Comparison of ENCODE assay signal across 33 cellular contexts in genomic region chr2:8054070-8054469, GRCh38.
DNase-seq lines count a peak whose midpoint lies in the region; ATAC-seq, FAIRE-seq and TF ChIP-seq lines count a peak whose summit lies in the region.
"Had no signal": no experiment of that assay in that cellular context is flagged by ENCODE, and none has a peak within 500 bp of the region (broad histone marks: within the 10 kb centered on the region; RNA-seq: fewer than 3 reads in every experiment).

No MANE protein-coding gene starts in this region.

- no peaks in the 10 kb centered on the region for H3K9me2 ChIP-seq in DOHH2 (replicated peaks; ENCODE audit: control insufficient read depth, low read length)

- no peaks in the 10 kb centered on the region for H3K27me3 Mint-ChIP-seq in T-helper 2 cell treated with Interferon-gamma antibody and Interleukin-4, amounts not matched to agents 5 μg/mL and 100 μg/mL, for 36 hours (ENCODE audit: low read depth)
- H3K27me3 Mint-ChIP-seq: CD4-positive, alpha-beta memory T cell; CD4-positive, alpha-beta T cell; CD4-positive, CD25-positive, alpha-beta regulatory T cell; CD8-positive, alpha-beta memory T cell had no signal

- H3K27ac ChIP-seq in HepG2 (ENCODE audit: extremely low read length, insufficient read depth, low read length) (no peak overlapping the region), right lobe of liver (no peak overlapping the region), DOHH2 (ENCODE audit: low read depth, low read length) (no peak overlapping the region), esophagus muscularis mucosa (replicated peaks in 1 of 4) (no peak overlapping the region)
- H3K27ac ChIP-seq: 22Rv1; A549; BLaER1; BLaER1 treated with 17β-estradiol and CSF1 and Interleukin-3, amounts not matched to agents 10 nM and 100 nM; C4-2B had no signal

- H3K36me3 ChIP-seq in HepG2 (replicated peaks in 1 of 2; ENCODE audit: control insufficient read depth in 1 of 2, insufficient read depth in 2 of 2, low read length in 2 of 2) (no peaks in the 10 kb centered on the region), right lobe of liver (no peaks in the 10 kb centered on the region), DOHH2 (ENCODE audit: control insufficient read depth, low read length) (peaks cover 6% of the 10 kb centered on the region; the same call in 1 of the 2 replicates), esophagus muscularis mucosa (no peaks in the 10 kb centered on the region)
- H3K36me3 ChIP-seq: BE2C; BLaER1; BLaER1 treated with 17β-estradiol and CSF1 and Interleukin-3, amounts not matched to agents 10 nM and 100 nM had no signal

- intact Hi-C loops in HepG2 (cut with micrococcal nuclease; ENCODE audit: unreplicated experiment) = no loop called here
- intact Hi-C loops in right lobe of liver (cut with DNase I) = no loop called here
- intact Hi-C loops in esophagus muscularis mucosa (cut with DNase I) = no loop called here

- H3K4me1 ChIP-seq in HepG2 (ENCODE audit: insufficient read depth, low read length) = no peaks in the 10 kb centered on the region
- no peaks in the 10 kb centered on the region for H3K4me1 ChIP-seq in right lobe of liver
- H3K4me1 ChIP-seq in DOHH2 (ENCODE audit: control insufficient read depth, low read length) = peaks cover 39% of the 10 kb centered on the region
- H3K4me1 ChIP-seq in esophagus muscularis mucosa = peaks cover 0 to 3% (median 0%) of the 10 kb centered on the region in 4 donors
- H3K4me1 ChIP-seq: A549, BE2C, Caco-2 had no signal

- H3F3A ChIP-seq in DOHH2 (ENCODE audit: control insufficient read depth, insufficient read depth) = peaks cover 5% of the 10 kb centered on the region

- no peak overlapping the region for H2AFZ ChIP-seq in HepG2 (ENCODE audit: low read length)

- no peak for TF ChIP-seq RAD21 in HepG2 (CRISPR knock-in tag; IDR thresholded peaks at IDR 0.05)

- TF ChIP-seq POLR2A in HepG2 (IDR thresholded peaks at IDR 0.05; ENCODE audit: insufficient read depth in 1 of 2, low read depth in 2 of 2, low read length in 2 of 2) = no peak
- no peak for TF ChIP-seq POLR2A in right lobe of liver (IDR thresholded peaks at IDR 0.05)
- no peak for TF ChIP-seq POLR2A in esophagus muscularis mucosa (IDR thresholded peaks at IDR 0.05; ENCODE audit: low read depth)

- H3K79me2 ChIP-seq in HepG2 (ENCODE audit: insufficient read depth, low read length) (no peaks in the 10 kb centered on the region), DOHH2 (ENCODE audit: control insufficient read depth, low read length) (no peaks in the 10 kb centered on the region)

- DNase-seq in HepG2 (ENCODE audit: low spot score) (no peak), right lobe of liver (no peak), esophagus muscularis mucosa (ENCODE audit: extremely low spot score) (peak; percentile 37), GF-D8 (lab: John Stamatoyannopoulos, UW) (no peak)
- no peak for DNase-seq in T-helper 2 cell treated with Interferon-gamma antibody and Interleukin-4, amounts not matched to agents 5 μg/mL and 100 μg/mL, for 36 hours (ENCODE audit: low spot score)
- DNase-seq: 8988T; ACHN; AML-193; BE2C; C1 segment of cervical spinal cord; Caco-2; Calu3; CD4-positive, alpha-beta memory T cell; CD4-positive, alpha-beta T cell; CD4-positive, CD25-positive, alpha-beta regulatory T cell; CD8-positive, alpha-beta memory T cell; CD8-positive, alpha-beta T cell; COR-L47; DMS 273 treated with DMSO at 0.1 percent for 48 hours; DMS153; DMS79; DND-41; EL had no signal

- H3K4me1 Mint-ChIP-seq in T-helper 2 cell treated with Interferon-gamma antibody and Interleukin-4, amounts not matched to agents 5 μg/mL and 100 μg/mL, for 36 hours (ENCODE audit: low read depth) = peaks cover 38% of the 10 kb centered on the region
- H3K4me1 Mint-ChIP-seq: CD4-positive, CD25-positive, alpha-beta regulatory T cell had no signal

- no peak overlapping the region for H3K4me2 ChIP-seq in HepG2 (ENCODE audit: low read depth, low read length)
- 0 out of 2 replicates have a peak overlapping the region, but pooled peaks have one; percentile 2 for H3K4me2 ChIP-seq in DOHH2 (ENCODE audit: low read length)
- H3K4me2 ChIP-seq: A549; BLaER1; BLaER1 treated with 17β-estradiol and CSF1 and Interleukin-3, amounts not matched to agents 10 nM and 100 nM had no signal

- no peak overlapping the region for H3K4me3 ChIP-seq in HepG2 (replicated peaks in 1 of 3; ENCODE audit: insufficient read depth in 1 of 3, low read depth in 2 of 3, low read length in 3 of 3)
- no peak overlapping the region for H3K4me3 ChIP-seq in right lobe of liver
- H3K4me3 ChIP-seq in DOHH2 (ENCODE audit: low read length) = no peak overlapping the region
- H3K4me3 ChIP-seq in esophagus muscularis mucosa = no peak overlapping the region
- H3K4me3 ChIP-seq: A549; BLaER1; BLaER1 treated with 17β-estradiol and CSF1 and Interleukin-3, amounts not matched to agents 10 nM and 100 nM had no signal

- POLR2A ChIA-PET in HepG2 (lab: Yijun Ruan, JAX) = no interaction called here

- H3K4me3 Mint-ChIP-seq in T-helper 2 cell treated with Interferon-gamma antibody and Interleukin-4, amounts not matched to agents 5 μg/mL and 100 μg/mL, for 36 hours = no peak overlapping the region
- H3K4me3 Mint-ChIP-seq: B cell; CD14-positive monocyte; CD4-positive, alpha-beta memory T cell; CD4-positive, alpha-beta T cell; CD4-positive, CD25-positive, alpha-beta regulatory T cell; CD8-positive, alpha-beta memory T cell; CD8-positive, alpha-beta T cell had no signal

- CTCF ChIA-PET in HepG2 (lab: Yijun Ruan, JAX; ENCODE audit: low intra/inter-chr PET ratio, low total read pairs) = no interaction called here

- in situ Hi-C loops in HepG2 (cut with HindIII; ENCODE audit: extremely low pct_ligation_motif_present, low pct_unique_long_range_greater_than_20kb) = no loop called here

- peaks cover 26% of the 10 kb centered on the region for H3K9me3 Mint-ChIP-seq in T-helper 2 cell treated with Interferon-gamma antibody and Interleukin-4, amounts not matched to agents 5 μg/mL and 100 μg/mL, for 36 hours

- no peak for TF ChIP-seq CTCF in HepG2 (CRISPR knock-in tag; IDR thresholded peaks at IDR 0.05)
- TF ChIP-seq CTCF in right lobe of liver (IDR thresholded peaks at IDR 0.05) = no peak
- TF ChIP-seq CTCF in DOHH2 (IDR thresholded peaks at IDR 0.05; ENCODE audit: low read depth, low read length, poor library complexity, severe bottlenecking) = no peak
- no peak for TF ChIP-seq CTCF in esophagus muscularis mucosa (IDR thresholded peaks at IDR 0.05)

- WGBS in HepG2 (ENCODE audit: low lambda C conversion rate) = 32% methylated on average over 6 of the region's 6 CpGs
- 91% methylated on average over 6 of the region's 6 CpGs for WGBS in right lobe of liver (ENCODE audit: insufficient coverage, low coverage, low lambda C conversion rate, missing lambda C conversion rate)
- WGBS in esophagus muscularis mucosa = 84% methylated on average over 6 of the region's 6 CpGs

- H4K20me1 ChIP-seq in HepG2 (ENCODE audit: insufficient read depth, low read length) (no peaks in the 10 kb centered on the region), DOHH2 (ENCODE audit: control insufficient read depth, insufficient read depth, low read depth, low read length) (no peaks in the 10 kb centered on the region)
- H4K20me1 ChIP-seq: BLaER1; BLaER1 treated with 17β-estradiol and CSF1 and Interleukin-3, amounts not matched to agents 10 nM and 100 nM had no signal

- no TSS peak for BruUV-seq in HepG2 (replicated peaks; lab: Mats Ljungman, UMichigan)

- H3K9me3 ChIP-seq in HepG2 (ENCODE audit: low read length) = no peaks in the 10 kb centered on the region
- no peaks in the 10 kb centered on the region for H3K9me3 ChIP-seq in right lobe of liver
- H3K9me3 ChIP-seq in DOHH2 (ENCODE audit: control insufficient read depth, insufficient read depth, low read length) = peaks cover 11% of the 10 kb centered on the region; the same call in 1 of the 2 replicates
- no peaks in the 10 kb centered on the region for H3K9me3 ChIP-seq in esophagus muscularis mucosa
- H3K9me3 ChIP-seq: BE2C, Caco-2 had no signal

- H3K27me3 ChIP-seq in HepG2 (ENCODE audit: control insufficient read depth in 1 of 2, insufficient read depth in 2 of 2, low read length in 2 of 2) (peaks cover 0 to 4% of the 10 kb centered on the region in 2 experiments; a peak in 1 of 5 replicates), right lobe of liver (no peaks in the 10 kb centered on the region), DOHH2 (ENCODE audit: control insufficient read depth, low read length) (no peaks in the 10 kb centered on the region), esophagus muscularis mucosa (no peaks in the 10 kb centered on the region)
- H3K27me3 ChIP-seq: BE2C; BLaER1; BLaER1 treated with 17β-estradiol and CSF1 and Interleukin-3, amounts not matched to agents 10 nM and 100 nM had no signal

- no peak overlapping the region for H3K9ac ChIP-seq in HepG2 (ENCODE audit: insufficient read depth, low read depth, low read length)
- H3K9ac ChIP-seq: BLaER1; BLaER1 treated with 17β-estradiol and CSF1 and Interleukin-3, amounts not matched to agents 10 nM and 100 nM had no signal

- ATAC-seq in HepG2 = no peak
- ATAC-seq in right lobe of liver = no peak
- ATAC-seq: A549; CD8-positive, alpha-beta T cell had no signal

- FAIRE-seq in HepG2 (lab: Jason Lieb, UNC) = no peak
- FAIRE-seq: A204.1, A549, D721Med had no signal

- H3K36me3 Mint-ChIP-seq in T-helper 2 cell treated with Interferon-gamma antibody and Interleukin-4, amounts not matched to agents 5 μg/mL and 100 μg/mL, for 36 hours (ENCODE audit: low read depth) = peaks cover 23% of the 10 kb centered on the region
- H3K36me3 Mint-ChIP-seq: CD14-positive monocyte; CD4-positive, alpha-beta memory T cell; CD4-positive, CD25-positive, alpha-beta regulatory T cell; CD8-positive, alpha-beta T cell had no signal

- no peak overlapping the region for H3K27ac Mint-ChIP-seq in T-helper 2 cell treated with Interferon-gamma antibody and Interleukin-4, amounts not matched to agents 5 μg/mL and 100 μg/mL, for 36 hours
- H3K27ac Mint-ChIP-seq: B cell; CD14-positive monocyte; CD4-positive, alpha-beta T cell; CD4-positive, CD25-positive, alpha-beta regulatory T cell; CD8-positive, alpha-beta memory T cell; CD8-positive, alpha-beta T cell had no signal

- TF ChIP-seq EP300 in HepG2 (IDR thresholded peaks at IDR 0.05; ENCODE audit: low read depth in 2 of 2, low read length in 2 of 2) = no peak
- TF ChIP-seq EP300 in HepG2 (CRISPR knock-in tag; IDR thresholded peaks at IDR 0.05; ENCODE audit: borderline replicate concordance) = no peak
- no peak for TF ChIP-seq EP300 in esophagus muscularis mucosa (IDR thresholded peaks at IDR 0.05)

TF ChIP-seq in HepG2, 621 proteins besides CTCF, POLR2A, EP300 and RAD21 (continues in another document):
- TF ChIP-seq TSC22D2 (CRISPR knock-in tag; IDR thresholded peaks at IDR 0.05; ENCODE audit: borderline replicate concordance) (no peak), BHLHE40 (IDR thresholded peaks at IDR 0.05; ENCODE audit: low read length) (peak; percentile 51), HNF4G (IDR thresholded peaks at IDR 0.05; ENCODE audit: borderline replicate concordance, low read depth, low read length) (no peak), HNF4G (CRISPR knock-in tag; IDR thresholded peaks at IDR 0.05; ENCODE audit: borderline replicate concordance, low read depth) (no peak)
